17 cellular contexts compared by ENCODE assay signal in genomic region chr6:16781348-16782169, GRCh38. TPM values are rescaled to one million over a fixed set of nuclear protein-coding genes. Genes with fewer than 3 reads are reported as not detected.
DNase-seq lines count a peak whose midpoint lies in the region; ATAC-seq and TF ChIP-seq lines count a peak whose summit lies in the region.
"Had no signal": no experiment of that assay in that cellular context is flagged by ENCODE, and none has a peak within 500 bp of the region (broad histone marks: within the 10 kb centered on the region; RNA-seq: fewer than 3 reads in every experiment).

No MANE protein-coding gene starts in this region.

- no peaks in the 10 kb centered on the region for H3K9me3 ChIP-seq in HCT116 (ENCODE audit: control insufficient read depth in 1 of 2, insufficient read depth in 1 of 2, low read depth in 1 of 2, low read length in 2 of 2)
- H3K9me3 ChIP-seq in RWPE2 (ENCODE audit: severe bottlenecking): no peaks in the 10 kb centered on the region
- H3K9me3 ChIP-seq in left ventricle myocardium inferior (replicated peaks): no peaks in the 10 kb centered on the region
- H3K9me3 ChIP-seq in gastrocnemius medialis: no peaks in the 10 kb centered on the region
- H3K9me3 ChIP-seq: neutrophil, vagina had no signal

- TF ChIP-seq CTCF in HCT116 (IDR thresholded peaks at IDR 0.05 in 2 of 3, conservative IDR thresholded peaks at IDR 0.05 in 1 of 3; ENCODE audit: borderline replicate concordance in 1 of 3, insufficient read depth in 1 of 3, low read depth in 2 of 3, low read length in 2 of 3) (no peak), RWPE2 (IDR thresholded peaks at IDR 0.05; ENCODE audit: poor library complexity, severe bottlenecking) (no peak), left ventricle myocardium inferior (IDR thresholded peaks at IDR 0.05; ENCODE audit: borderline replicate concordance) (no peak), gastrocnemius medialis (IDR thresholded peaks at IDR 0.05 in 4 of 5, conservative IDR thresholded peaks at IDR 0.05 in 1 of 5) (no peak)

- POLR2A ChIA-PET in HCT116 (lab: Charles Lee): interaction anchor here (1.4 kb wide), 1 partner anchor 11 kb away, joined by 3 read pairs; no protein-coding TSS in a partner anchor

- no peak overlapping the region for H3K27ac Mint-ChIP-seq in activated T-helper 1 cell treated with anti-CD3 and anti-CD28 coated beads, Interleukin-12 subunit alpha, Interleukin-12 subunit beta, Interleukin-2, Interleukin-4 antibody, amounts not matched to agents 30 ng/mL and 10 ng/mL and 1 ng/mL, durations not matched to agents 14 hours and 24 hours and 36 hours
- H3K27ac Mint-ChIP-seq: activated naive CD8-positive, alpha-beta T cell treated with anti-CD3 and anti-CD28 coated beads for 36 hours; CD4-positive, CD25-positive, alpha-beta regulatory T cell; effector memory CD8-positive, alpha-beta T cell had no signal

- H3K4me3 Mint-ChIP-seq in activated T-helper 1 cell treated with anti-CD3 and anti-CD28 coated beads, Interleukin-12 subunit alpha, Interleukin-12 subunit beta, Interleukin-2, Interleukin-4 antibody, amounts not matched to agents 30 ng/mL and 10 ng/mL and 1 ng/mL, durations not matched to agents 14 hours and 24 hours and 36 hours: no peak overlapping the region
- H3K4me3 Mint-ChIP-seq: activated naive CD8-positive, alpha-beta T cell treated with anti-CD3 and anti-CD28 coated beads for 36 hours; CD4-positive, CD25-positive, alpha-beta regulatory T cell; effector memory CD8-positive, alpha-beta T cell had no signal

- RAD21 ChIA-PET in HCT116 (lab: Charles Lee; ENCODE audit: low non-redundant PET in 1 of 2, low total read pairs in 2 of 2, uncharacterized antibody in 2 of 2, unreplicated experiment in 2 of 2): no interaction called here

- H3K4me2 ChIP-seq in HCT116 (ENCODE audit: low read length): peak overlapping the region; percentile 24

- H3K4me1 ChIP-seq in HCT116 (ENCODE audit: control insufficient read depth in 1 of 2, insufficient read depth in 2 of 2, low read length in 2 of 2): peaks cover 4 to 19% of the 10 kb centered on the region in 2 experiments; a peak in 3 of 4 replicates
- peaks cover 8% of the 10 kb centered on the region for H3K4me1 ChIP-seq in RWPE2 (ENCODE audit: insufficient read depth, poor library complexity, severe bottlenecking)
- peaks cover 20% of the 10 kb centered on the region for H3K4me1 ChIP-seq in left ventricle myocardium inferior
- H3K4me1 ChIP-seq in gastrocnemius medialis: peaks cover 0 to 8% of the 10 kb centered on the region in 2 donors
- H3K4me1 ChIP-seq: vagina had no signal

- no peaks in the 10 kb centered on the region for H3K9me2 ChIP-seq in HCT116 (ENCODE audit: insufficient read depth)

- no peaks in the 10 kb centered on the region for H3K4me1 Mint-ChIP-seq in activated T-helper 1 cell treated with anti-CD3 and anti-CD28 coated beads, Interleukin-12 subunit alpha, Interleukin-12 subunit beta, Interleukin-2, Interleukin-4 antibody, amounts not matched to agents 30 ng/mL and 10 ng/mL and 1 ng/mL, durations not matched to agents 14 hours and 24 hours and 36 hours (ENCODE audit: low read depth)
- H3K4me1 Mint-ChIP-seq: activated naive CD8-positive, alpha-beta T cell treated with anti-CD3 and anti-CD28 coated beads for 36 hours; CD4-positive, CD25-positive, alpha-beta regulatory T cell had no signal

- H3K36me3 ChIP-seq in HCT116 (ENCODE audit: control insufficient read depth in 1 of 2, insufficient read depth in 2 of 2, low read length in 2 of 2): no peaks in the 10 kb centered on the region
- no peaks in the 10 kb centered on the region for H3K36me3 ChIP-seq in RWPE2 (ENCODE audit: low read depth)
- no peaks in the 10 kb centered on the region for H3K36me3 ChIP-seq in left ventricle myocardium inferior
- H3K36me3 ChIP-seq in gastrocnemius medialis: no peaks in the 10 kb centered on the region
- H3K36me3 ChIP-seq: neutrophil, vagina had no signal

- H3K27ac ChIP-seq in HCT116 (ENCODE audit: low read depth, low read length) (no peak overlapping the region), RWPE2 (ENCODE audit: poor library complexity, severe bottlenecking) (no peak overlapping the region), left ventricle myocardium inferior (replicated peaks) (peak overlapping the region; percentile 82), gastrocnemius medialis (no peak overlapping the region)
- H3K27ac ChIP-seq: neutrophil, SK-N-MC, vagina had no signal

- in situ Hi-C loops in gastrocnemius medialis (cut with MboI; ENCODE audit: low sequenced_read_pairs in 4 of 4): no loop called here

- TF ChIP-seq POLR2A in HCT116 (IDR thresholded peaks at IDR 0.05; ENCODE audit: borderline replicate concordance, extremely low read depth, insufficient read depth, insufficient read length) (no peak), gastrocnemius medialis (IDR thresholded peaks at IDR 0.05) (no peak)

- H2AFZ ChIP-seq in HCT116 (ENCODE audit: low read depth, low read length, poor library complexity, severe bottlenecking): no peak overlapping the region

- H3K9me3 Mint-ChIP-seq in activated T-helper 1 cell treated with anti-CD3 and anti-CD28 coated beads, Interleukin-12 subunit alpha, Interleukin-12 subunit beta, Interleukin-2, Interleukin-4 antibody, amounts not matched to agents 30 ng/mL and 10 ng/mL and 1 ng/mL, durations not matched to agents 14 hours and 24 hours and 36 hours: peaks cover 6% of the 10 kb centered on the region
- H3K9me3 Mint-ChIP-seq: effector memory CD8-positive, alpha-beta T cell had no signal

- BruUV-seq in HCT116 (replicated peaks; lab: Mats Ljungman, UMichigan): no TSS peak

- intact Hi-C loops in HCT116 (cut with micrococcal nuclease) (no loop called here), left ventricle myocardium inferior (cut with micrococcal nuclease) (no loop called here), gastrocnemius medialis (cut with DNase I; ENCODE audit: low total_unique reads) (no loop called here)
- intact Hi-C loops in activated T-helper 1 cell treated with anti-CD3 and anti-CD28 coated beads, Interleukin-12 subunit alpha, Interleukin-12 subunit beta, Interleukin-2, Interleukin-4 antibody, amounts not matched to agents 30 ng/mL and 10 ng/mL and 1 ng/mL, durations not matched to agents 14 hours and 24 hours and 36 hours (cut with micrococcal nuclease): no loop called here

- ATAC-seq in HCT116 (peak; percentile 51), RWPE2 (ENCODE audit: low read depth) (peak; percentile 53; the same call in 2 of the 3 replicates), gastrocnemius medialis (peak; percentile 58 to 61)
- ATAC-seq: effector memory CD8-positive, alpha-beta T cell had no signal

- no peak for TF ChIP-seq RAD21 in HCT116 (IDR thresholded peaks at IDR 0.05; ENCODE audit: low read depth)

- CTCF ChIA-PET in HCT116 (lab: Charles Lee): interaction anchor here (1.8 kb wide), 1 partner anchor 11 kb away, joined by 8 read pairs; no protein-coding TSS in a partner anchor

- no peaks in the 10 kb centered on the region for H4K20me1 ChIP-seq in HCT116 (ENCODE audit: insufficient read depth)

- DNase-seq in HCT116 (ENCODE audit: low read depth, low spot score) (no peak), RWPE2 (ENCODE audit: low spot score) (no peak), left ventricle myocardium inferior (no peak), gastrocnemius medialis (no peak), NCI-H345 (lab: John Stamatoyannopoulos, UW) (no peak), ureter (ENCODE audit: low spot score) (no peak)
- DNase-seq in activated T-helper 1 cell treated with anti-CD3 and anti-CD28 coated beads, Interleukin-12 subunit alpha, Interleukin-12 subunit beta, Interleukin-2, Interleukin-4 antibody, amounts not matched to agents 30 ng/mL and 10 ng/mL and 1 ng/mL, durations not matched to agents 14 hours and 24 hours and 36 hours (ENCODE audit: low spot score): no peak
- DNase-seq: activated CD4-positive, alpha-beta T cell treated with anti-CD3 and anti-CD28 coated beads, Interleukin-2, amount 50 U/mL, for 1 hour; activated naive CD8-positive, alpha-beta T cell treated with anti-CD3 and anti-CD28 coated beads for 36 hours; activated T-cell treated with anti-CD3 and anti-CD28 coated beads, Interleukin-2, amount 50 U/mL, for 1 hour; CD4-positive, CD25-positive, alpha-beta regulatory T cell; effector memory CD8-positive, alpha-beta T cell; stimulated activated naive CD4-positive, alpha-beta T cell had no signal

- no peak overlapping the region for H3K9ac ChIP-seq in HCT116 (ENCODE audit: low read length)

- H3K27me3 Mint-ChIP-seq in activated T-helper 1 cell treated with anti-CD3 and anti-CD28 coated beads, Interleukin-12 subunit alpha, Interleukin-12 subunit beta, Interleukin-2, Interleukin-4 antibody, amounts not matched to agents 30 ng/mL and 10 ng/mL and 1 ng/mL, durations not matched to agents 14 hours and 24 hours and 36 hours (ENCODE audit: insufficient read depth): peaks cover 4% of the 10 kb centered on the region
- H3K27me3 Mint-ChIP-seq: activated naive CD8-positive, alpha-beta T cell treated with anti-CD3 and anti-CD28 coated beads for 36 hours had no signal

- H3K4me3 ChIP-seq in HCT116 (replicated peaks in 1 of 2; ENCODE audit: low read depth in 1 of 2, low read length in 2 of 2) (no peak overlapping the region), RWPE2 (ENCODE audit: severe bottlenecking) (no peak overlapping the region), left ventricle myocardium inferior (peak overlapping the region; percentile 6), gastrocnemius medialis (no peak overlapping the region)
- H3K4me3 ChIP-seq: SK-N-MC, skin epidermis, vagina had no signal

- H3K27me3 ChIP-seq in HCT116 (ENCODE audit: insufficient read depth, low read length) (no peaks in the 10 kb centered on the region), RWPE2 (ENCODE audit: insufficient read depth, poor library complexity, severe bottlenecking) (no peaks in the 10 kb centered on the region), left ventricle myocardium inferior (ENCODE audit: low read depth) (no peaks in the 10 kb centered on the region), gastrocnemius medialis (no peaks in the 10 kb centered on the region)
- H3K27me3 ChIP-seq: neutrophil, vagina had no signal

- H3K36me3 Mint-ChIP-seq in activated T-helper 1 cell treated with anti-CD3 and anti-CD28 coated beads, Interleukin-12 subunit alpha, Interleukin-12 subunit beta, Interleukin-2, Interleukin-4 antibody, amounts not matched to agents 30 ng/mL and 10 ng/mL and 1 ng/mL, durations not matched to agents 14 hours and 24 hours and 36 hours (ENCODE audit: low read depth): no peaks in the 10 kb centered on the region
- H3K36me3 Mint-ChIP-seq: activated naive CD8-positive, alpha-beta T cell treated with anti-CD3 and anti-CD28 coated beads for 36 hours; CD4-positive, CD25-positive, alpha-beta regulatory T cell had no signal

- H3K79me2 ChIP-seq in HCT116 (ENCODE audit: insufficient read depth, low read length): no peaks in the 10 kb centered on the region

TF ChIP-seq in HCT116, 20 proteins besides CTCF, POLR2A, EP300 and RAD21 (continues in another document):
- no peak for TF ChIP-seq FOSL1 (IDR thresholded peaks at IDR 0.05; ENCODE audit: low read depth)

RNA-seq across cellular contexts. Expression of gene ATXN1, which starts 20.3 kb away (rescaled TPM):
- total RNA-seq in HCT116 (2021; ENCODE audit: unreplicated experiment) (21.0 TPM), left ventricle myocardium inferior (41.5 TPM), gastrocnemius medialis (10 to 100 TPM; 21.8 to 42.9 (median 33.1) TPM), ureter (63.7 TPM)
- 7.9 and 9.7 TPM in 2 replicates for polyA plus RNA-seq in HCT116 (2012)
- 107 and 109 TPM in 2 replicates for total RNA-seq in activated T-helper 1 cell treated with anti-CD3 and anti-CD28 coated beads, Interleukin-12 subunit alpha, Interleukin-12 subunit beta, Interleukin-2, Interleukin-4 antibody, amounts not matched to agents 30 ng/mL and 10 ng/mL and 1 ng/mL, durations not matched to agents 14 hours and 24 hours and 36 hours
